11 cellular contexts compared by ENCODE assay signal in the genomic region with DNA sequence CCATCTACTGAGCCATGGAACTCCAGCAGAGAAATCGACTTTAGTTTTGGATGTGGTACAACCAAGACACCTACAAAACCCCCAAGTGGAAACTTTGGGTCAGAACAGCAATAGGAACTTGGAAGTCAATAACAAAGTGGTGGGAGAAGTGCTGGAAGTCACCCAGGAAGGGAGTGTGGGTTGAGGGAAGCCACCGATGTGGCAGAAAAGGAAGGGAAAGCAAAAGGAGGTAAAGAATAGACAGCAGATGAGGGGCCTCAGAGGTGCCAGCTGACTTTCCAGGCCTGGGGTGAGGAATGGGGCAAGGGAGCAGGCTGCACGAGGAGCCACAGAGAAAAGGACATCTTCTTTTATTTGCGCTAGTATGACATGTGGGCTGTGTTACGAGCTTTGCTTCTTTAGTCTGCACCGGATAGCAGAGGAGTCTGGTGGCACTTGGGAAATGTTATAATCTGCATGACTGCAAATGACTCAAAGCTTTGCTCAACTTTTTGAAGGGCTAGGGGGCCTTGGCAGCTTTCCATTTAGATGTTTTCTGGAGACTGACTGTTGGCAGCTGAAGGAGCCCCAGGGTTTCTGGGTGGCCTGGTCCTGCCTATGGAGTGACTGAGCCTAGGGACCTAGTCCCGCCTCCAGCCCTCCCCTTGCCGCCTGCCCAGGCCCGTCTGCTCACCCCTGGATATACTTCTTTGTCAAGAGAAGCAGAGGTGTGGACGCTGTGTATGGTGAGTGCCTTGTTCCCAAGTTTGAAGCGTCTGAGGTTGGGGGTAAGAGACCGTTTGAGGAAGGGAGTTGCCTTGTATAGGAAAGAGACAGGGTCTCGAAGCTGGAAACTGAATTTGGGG. TPM values are rescaled to one million over a fixed set of nuclear protein-coding genes. Genes with fewer than 3 reads are reported as not detected.
DNase-seq lines count a peak whose midpoint lies in the region; ATAC-seq and TF ChIP-seq lines count a peak whose summit lies in the region.
"Had no signal": no experiment of that assay in that cellular context is flagged by ENCODE, and none has a peak within 500 bp of the region (broad histone marks: within the 10 kb centered on the region; RNA-seq: fewer than 3 reads in every experiment).

No MANE protein-coding gene starts in this region.

- H3K4me1 ChIP-seq in lower lobe of right lung, result peaks cover 44% of the 10 kb centered on the region

- no peaks in the 10 kb centered on the region for H3K27me3 Mint-ChIP-seq in activated T-cell treated with anti-CD3 and anti-CD28 coated beads, Interleukin-2, amount 50 U/mL, for 72 hours (ENCODE audit: low read depth)

- H3K4me3 ChIP-seq in lower lobe of right lung, result no peak overlapping the region
- H3K4me3 ChIP-seq: adrenal gland had no signal

- peaks cover 49% of the 10 kb centered on the region for H3K4me1 Mint-ChIP-seq in activated T-cell treated with anti-CD3 and anti-CD28 coated beads, Interleukin-2, amount 50 U/mL, for 72 hours (ENCODE audit: low read depth)

- H3K27ac ChIP-seq in epithelial cell of prostate, result peak overlapping the region; percentile 45
- H3K27ac ChIP-seq in lower lobe of right lung, result no peak overlapping the region
- H3K27ac ChIP-seq: neutrophil had no signal

- no peaks in the 10 kb centered on the region for H3K27me3 ChIP-seq in lower lobe of right lung (ENCODE audit: low read depth)
- H3K27me3 ChIP-seq: adrenal gland had no signal

- H3K9me3 Mint-ChIP-seq in activated T-cell treated with anti-CD3 and anti-CD28 coated beads, Interleukin-2, amount 50 U/mL, for 72 hours, result no peaks in the 10 kb centered on the region

- no peak for TF ChIP-seq CTCF in lower lobe of right lung (IDR thresholded peaks at IDR 0.05)

- H3K27ac Mint-ChIP-seq in activated T-cell treated with anti-CD3 and anti-CD28 coated beads, Interleukin-2, amount 50 U/mL, for 72 hours, result no peak overlapping the region

- H3K4me3 Mint-ChIP-seq in activated T-cell treated with anti-CD3 and anti-CD28 coated beads, Interleukin-2, amount 50 U/mL, for 72 hours, result no peak overlapping the region

- DNase-seq in DMS 273 (lab: John Stamatoyannopoulos, UW; ENCODE audit: unreplicated experiment) (peak; percentile 81), NCI-H69 (lab: John Stamatoyannopoulos, UW) (peak; percentile 82), epithelial cell of prostate (ENCODE audit: low read depth, low spot score) (peak; percentile 22), non-pigmented ciliary epithelial cell (ENCODE audit: low read depth) (peak; percentile 22), GM19240 (ENCODE audit: insufficient read length, low spot score) (no peak), lower lobe of right lung (no peak), middle frontal gyrus (ENCODE audit: extremely low spot score, low spot score) (no peak)
- no peak for DNase-seq in activated T-cell treated with anti-CD3 and anti-CD28 coated beads, Interleukin-2, amount 50 U/mL, for 72 hours

- H3K36me3 Mint-ChIP-seq in activated T-cell treated with anti-CD3 and anti-CD28 coated beads, Interleukin-2, amount 50 U/mL, for 72 hours (ENCODE audit: insufficient read depth in 2 of 2), result no peaks in the 10 kb centered on the region

- intact Hi-C loops in lower lobe of right lung (cut with DNase I), result no loop called here

- no peaks in the 10 kb centered on the region for H3K36me3 ChIP-seq in lower lobe of right lung
- H3K36me3 ChIP-seq: adrenal gland, neutrophil had no signal

- ATAC-seq in lower lobe of right lung, result no peak
- no peak for ATAC-seq in activated T-cell treated with anti-CD3 and anti-CD28 coated beads, Interleukin-2, amount 50 U/mL, for 72 hours (replicated peaks in 1 of 2)
- ATAC-seq: Panc1 had no signal

- H3K9me3 ChIP-seq in lower lobe of right lung, result no peaks in the 10 kb centered on the region
- H3K9me3 ChIP-seq: adrenal gland, neutrophil had no signal

RNA-seq across cellular contexts. Expression of a gene that starts 5.0 kb away (rescaled TPM):
- 33.3 TPM for total RNA-seq in lower lobe of right lung
- 10 to 100 TPM; 11.0 to 15.5 TPM for total RNA-seq in activated T-cell treated with anti-CD3 and anti-CD28 coated beads, Interleukin-2, amount 50 U/mL, for 72 hours

RNA-seq across cellular contexts. Expression of a gene that starts 40.7 kb away (rescaled TPM):
- total RNA-seq in lower lobe of right lung, result 169 TPM
- total RNA-seq in activated T-cell treated with anti-CD3 and anti-CD28 coated beads, Interleukin-2, amount 50 U/mL, for 72 hours, result 10 to 100 TPM; 44.2 to 47.8 TPM

RNA-seq across cellular contexts. Expression of a gene that starts 56.8 kb away (rescaled TPM):
- 4.2 TPM for total RNA-seq in lower lobe of right lung
- total RNA-seq in activated T-cell treated with anti-CD3 and anti-CD28 coated beads, Interleukin-2, amount 50 U/mL, for 72 hours, result not detected
- total RNA-seq: adrenal gland had no signal

RNA-seq across cellular contexts. Expression of a gene that starts 56.8 kb away (rescaled TPM):
- total RNA-seq in lower lobe of right lung, result 0.77 TPM
- not detected for total RNA-seq in activated T-cell treated with anti-CD3 and anti-CD28 coated beads, Interleukin-2, amount 50 U/mL, for 72 hours
- total RNA-seq: adrenal gland had no signal

Comparison
In these comparisons a context has a peak if more than half of its experiments do, and no peak if none do; other contexts are left out.
1. DNase-seq: peak in DMS 273 (single experiment), NCI-H69 (single experiment), epithelial cell of prostate (single experiment) and non-pigmented ciliary epithelial cell (single experiment); none in GM19240 (single experiment), lower lobe of right lung (single experiment), middle frontal gyrus (single experiment) and activated T-cell treated with anti-CD3 and anti-CD28 coated beads, Interleukin-2, amount 50 U/mL, for 72 hours (0 of 2).